ENCODE assay signal across 9 cellular contexts in the genomic region with DNA sequence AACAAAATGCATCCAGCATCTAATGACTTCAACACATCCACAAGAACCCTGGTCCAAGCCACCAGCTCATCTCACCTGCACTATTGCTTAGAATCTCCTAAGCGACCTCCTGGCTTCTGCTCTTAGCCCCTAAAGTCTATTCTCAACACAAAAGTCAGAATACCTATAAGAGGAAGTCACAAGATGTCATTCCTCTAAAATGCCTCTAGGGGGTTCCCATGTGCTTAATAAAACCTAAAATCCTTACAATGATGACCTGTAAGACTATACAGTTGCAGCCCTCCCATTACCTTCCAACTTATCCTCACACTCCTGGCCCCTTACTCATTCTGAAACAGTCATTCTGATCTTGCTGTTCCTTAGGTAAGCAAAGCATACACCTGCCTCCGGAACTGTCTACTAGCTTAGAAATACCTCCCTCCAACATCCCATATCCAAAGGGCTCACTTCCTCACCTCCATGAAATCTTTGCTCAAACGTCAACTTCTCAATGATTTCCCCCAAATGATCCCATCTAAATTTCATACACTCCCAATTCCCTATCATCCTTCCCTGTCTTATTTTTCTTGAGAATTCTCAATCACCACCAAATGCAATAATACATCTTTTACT. TPM values are rescaled to one million over a fixed set of nuclear protein-coding genes. Genes with fewer than 3 reads are reported as not detected.
DNase-seq lines count a peak whose midpoint lies in the region; ATAC-seq and TF ChIP-seq lines count a peak whose summit lies in the region.
"Had no signal": no experiment of that assay in that cellular context is flagged by ENCODE, and none has a peak within 500 bp of the region (broad histone marks: within the 10 kb centered on the region; RNA-seq: fewer than 3 reads in every experiment).

No MANE protein-coding gene starts in this region.

- DNase-seq in BJ (ENCODE audit: low read depth) = no peak
- DNase-seq in NCI-H460 (ENCODE audit: extremely low read depth, low read depth) = peak; percentile 17
- DNase-seq in brain microvascular endothelial cell = no peak
- no peak for DNase-seq in left lobe of liver (ENCODE audit: low spot score)
- DNase-seq in stimulated activated CD4-positive, alpha-beta T cell treated with anti-CD3 and anti-CD28 coated beads, Interleukin-1b, Interleukin-23, amount 100 ng/mL, for 48 hours = no peak
- no peak for DNase-seq in activated CD4-positive, alpha-beta T cell treated with anti-CD3 and anti-CD28 coated beads, Interleukin-2, amount 10 ng/mL, durations not matched to agents 7 days and 5 days

- H3K4me1 Mint-ChIP-seq in activated CD4-positive, alpha-beta T cell treated with anti-CD3 and anti-CD28 coated beads, Interleukin-2, amount 10 ng/mL, durations not matched to agents 7 days and 5 days = peaks cover 2% of the 10 kb centered on the region
- H3K4me1 Mint-ChIP-seq: IgD-negative memory B cell had no signal

- CTCF ChIA-PET in BJ (lab: Yijun Ruan, JAX) = interaction anchor here (1.1 to 4.5 kb wide), 8 partner anchors 8 to 127 kb away, joined by 3 to 20 read pairs (median 5); no protein-coding TSS in a partner anchor
- CTCF ChIA-PET in activated CD4-positive, alpha-beta T cell treated with anti-CD3 and anti-CD28 coated beads, Interleukin-2, amount 10 ng/mL, durations not matched to agents 7 days and 5 days (lab: Charles Lee) = interaction anchor here (0.7 to 1.5 kb wide), 3 partner anchors 85 to 128 kb away, joined by 3 to 4 read pairs (median 3); a partner anchor contains a TSS

- H3K36me3 ChIP-seq in BJ (ENCODE audit: control insufficient read depth, insufficient read depth, low read length) (no peaks in the 10 kb centered on the region), brain microvascular endothelial cell (replicated peaks) (no peaks in the 10 kb centered on the region)

- H3K4me3 ChIP-seq in BJ (ENCODE audit: low read depth, low read length) (no peak overlapping the region), brain microvascular endothelial cell (ENCODE audit: low read depth, low read length) (no peak overlapping the region)

- no peak overlapping the region for H3K4me3 Mint-ChIP-seq in activated CD4-positive, alpha-beta T cell treated with anti-CD3 and anti-CD28 coated beads, Interleukin-2, amount 10 ng/mL, durations not matched to agents 7 days and 5 days
- H3K4me3 Mint-ChIP-seq: IgD-negative memory B cell had no signal

- H3K9me3 Mint-ChIP-seq in activated CD4-positive, alpha-beta T cell treated with anti-CD3 and anti-CD28 coated beads, Interleukin-2, amount 10 ng/mL, durations not matched to agents 7 days and 5 days = no peaks in the 10 kb centered on the region
- H3K9me3 Mint-ChIP-seq: IgD-negative memory B cell had no signal

- no peak overlapping the region for H3K27ac Mint-ChIP-seq in activated CD4-positive, alpha-beta T cell treated with anti-CD3 and anti-CD28 coated beads, Interleukin-2, amount 10 ng/mL, durations not matched to agents 7 days and 5 days
- H3K27ac Mint-ChIP-seq: IgD-negative memory B cell had no signal

- ATAC-seq in GM18502 (IDR thresholded peaks at IDR 0.05; ENCODE audit: poor library complexity, unreplicated experiment) (peak; percentile 83), HG02981 (IDR thresholded peaks at IDR 0.05; ENCODE audit: unreplicated experiment) (peak; percentile 87), left lobe of liver (peak; percentile 34)

- POLR2A ChIA-PET in BJ (lab: Charles Lee) = no interaction called here
- POLR2A ChIA-PET in activated CD4-positive, alpha-beta T cell treated with anti-CD3 and anti-CD28 coated beads, Interleukin-2, amount 10 ng/mL, durations not matched to agents 7 days and 5 days (lab: Charles Lee) = no interaction called here

- in situ Hi-C loops in brain microvascular endothelial cell (cut with HindIII; ENCODE audit: low pct_ligation_motif_present, low sequenced_read_pairs) = no loop called here

- H3K27me3 ChIP-seq in BJ (ENCODE audit: control insufficient read depth, insufficient read depth, low read length) (peaks cover 12% of the 10 kb centered on the region), brain microvascular endothelial cell (replicated peaks) (no peaks in the 10 kb centered on the region)

- no peak overlapping the region for H3K27ac ChIP-seq in brain microvascular endothelial cell

- TF ChIP-seq CTCF in BJ (IDR thresholded peaks at IDR 0.05; ENCODE audit: insufficient read depth, low read depth, low read length) (peak; percentile 68), brain microvascular endothelial cell (IDR thresholded peaks at IDR 0.05; ENCODE audit: low read depth, low read length, missing control alignments) (peak; percentile 62)

- H3K36me3 Mint-ChIP-seq in activated CD4-positive, alpha-beta T cell treated with anti-CD3 and anti-CD28 coated beads, Interleukin-2, amount 10 ng/mL, durations not matched to agents 7 days and 5 days (ENCODE audit: low read depth) = no peaks in the 10 kb centered on the region
- H3K36me3 Mint-ChIP-seq: IgD-negative memory B cell had no signal

- peaks cover 5% of the 10 kb centered on the region for H3K27me3 Mint-ChIP-seq in activated CD4-positive, alpha-beta T cell treated with anti-CD3 and anti-CD28 coated beads, Interleukin-2, amount 10 ng/mL, durations not matched to agents 7 days and 5 days

RNA-seq across cellular contexts. Expression of a gene that starts 10.0 kb away (rescaled TPM):
- polyA plus RNA-seq in BJ (2011; rRNA removed) = 1.9 and 2.5 TPM in 2 replicates
- 2.9 and 4.1 TPM in 2 replicates for polyA minus RNA-seq in BJ (2011; rRNA and poly(A)+ RNA removed)
- 2.0 and 2.1 TPM in 2 replicates for total RNA-seq in NCI-H460 (2014; rRNA removed; shearing (Covaris generic))
- polyA plus RNA-seq in NCI-H460 (2014; cell fraction: nucleus; rRNA removed) = 2.1 and 2.5 TPM in 2 replicates
- total RNA-seq in left lobe of liver = 32.2 TPM
- under 1 TPM; 0.62 to 0.74 TPM for total RNA-seq in activated CD4-positive, alpha-beta T cell treated with anti-CD3 and anti-CD28 coated beads, Interleukin-2, amount 10 ng/mL, durations not matched to agents 7 days and 5 days
- polyA plus RNA-seq: IgD-negative memory B cell had no signal

RNA-seq across cellular contexts. Expression of a gene that starts 11.0 kb away (rescaled TPM):
- 6.2 and 16.3 TPM in 2 replicates for polyA plus RNA-seq in BJ (2011; rRNA removed)
- polyA minus RNA-seq in BJ (2011; rRNA and poly(A)+ RNA removed) = 12.3 and 12.8 TPM in 2 replicates
- total RNA-seq in NCI-H460 (2014; rRNA removed; shearing (Covaris generic)) = 6.4 and 10.3 TPM in 2 replicates
- 8.5 and 9.4 TPM in 2 replicates for polyA plus RNA-seq in NCI-H460 (2014; cell fraction: nucleus; rRNA removed)
- 25.4 TPM for total RNA-seq in left lobe of liver
- total RNA-seq in activated CD4-positive, alpha-beta T cell treated with anti-CD3 and anti-CD28 coated beads, Interleukin-2, amount 10 ng/mL, durations not matched to agents 7 days and 5 days = 10 to 100 TPM; 31.1 to 31.7 TPM

RNA-seq across cellular contexts. Expression of a gene that starts 23.3 kb away (rescaled TPM):
- 8.9 and 15.9 TPM in 2 replicates for polyA plus RNA-seq in BJ (2011; rRNA removed)
- 6.1 and 6.3 TPM in 2 replicates for polyA minus RNA-seq in BJ (2011; rRNA and poly(A)+ RNA removed)
- total RNA-seq in NCI-H460 (2014; rRNA removed; shearing (Covaris generic)) = 8.4 and 8.8 TPM in 2 replicates
- polyA plus RNA-seq in NCI-H460 (2014; cell fraction: nucleus; rRNA removed) = 4.4 and 4.7 TPM in 2 replicates
- 7.9 TPM for total RNA-seq in left lobe of liver
- total RNA-seq in activated CD4-positive, alpha-beta T cell treated with anti-CD3 and anti-CD28 coated beads, Interleukin-2, amount 10 ng/mL, durations not matched to agents 7 days and 5 days = 10 to 100 TPM; 11.7 to 12.9 TPM

Comparison
In these comparisons a context has a peak if more than half of its experiments do, and no peak if none do; other contexts are left out.
1. ATAC-seq: peak in every context shown above with its lines; median percentile 87 in HG02981; 83 in GM18502; 34 in left lobe of liver.
2. RNA of a gene that starts 10.0 kb away (total RNA-seq): 32.2 TPM in left lobe of liver (single experiment); 2.0 to 2.1 TPM in NCI-H460 and 0.62 to 0.74 TPM in activated CD4-positive, alpha-beta T cell treated with anti-CD3 and anti-CD28 coated beads, Interleukin-2, amount 10 ng/mL, durations not matched to agents 7 days and 5 days; every median in the first group is over 10 times any median in the second.